In genomic region chr6:160973856-160974255, GRCh38 we compare ENCODE assay signal across 20 cellular contexts. TPM values are rescaled to one million over a fixed set of nuclear protein-coding genes. Genes with fewer than 3 reads are reported as not detected.
A peak's percentile ranks its signal among the peaks of the same experiment; 100 is the strongest.
DNase-seq lines count a peak whose midpoint lies in the region; ATAC-seq, FAIRE-seq and TF ChIP-seq lines count a peak whose summit lies in the region.
"Had no signal": no experiment of that assay in that cellular context is flagged by ENCODE, and none has a peak within 500 bp of the region (broad histone marks: within the 10 kb centered on the region; RNA-seq: fewer than 3 reads in every experiment).

No MANE protein-coding gene starts in this region.

- H3K27ac ChIP-seq in K562 (ENCODE audit: extremely low read depth, low read depth, low read length) (no peak overlapping the region), heart left ventricle (peak overlapping the region; percentile 36 to 85 (median 76)), stomach smooth muscle (ENCODE audit: low read length) (peak overlapping the region; percentile 4)

- WGBS in K562 (ENCODE audit: insufficient coverage, low coverage, missing lambda C conversion rate), result 38% methylated on average over 2 of the region's 2 CpGs
- WGBS in heart left ventricle, 4 donors, result 33 to 50% (median 45%) methylated on average over 2 of the region's 2 CpGs

- H3K9me1 ChIP-seq in K562 (ENCODE audit: control insufficient read depth, insufficient read depth, low read length), result no peaks in the 10 kb centered on the region

- no peak for FAIRE-seq in K562 (lab: Jason Lieb, UNC)
- FAIRE-seq: G401.6, GM18507 had no signal

- TF ChIP-seq RAD21 in K562 (CRISPR knock-in tag; conservative IDR thresholded peaks at IDR 0.05 in 1 of 2, IDR thresholded peaks at IDR 0.05 in 1 of 2), result no peak

- H3K4me2 ChIP-seq in K562 (ENCODE audit: insufficient read depth, low read length), result no peak overlapping the region

- TF ChIP-seq POLR2A in K562 (conservative IDR thresholded peaks at IDR 0.05) (no peak), heart left ventricle (IDR thresholded peaks at IDR 0.05) (no peak)

- no TSS peak for BruUV-seq in K562 (replicated peaks; lab: Mats Ljungman, UMichigan)

- TF ChIP-seq EP300 in K562 (IDR thresholded peaks at IDR 0.05; ENCODE audit: low read length), result no peak

- H3K27me3 ChIP-seq in K562 (ENCODE audit: control insufficient read depth in 2 of 2, insufficient read depth in 2 of 2, low read length in 2 of 2) (peaks cover 0 to 3% of the 10 kb centered on the region in 2 experiments; a peak in 1 of 5 replicates), heart left ventricle (no peaks in the 10 kb centered on the region), stomach smooth muscle (ENCODE audit: control insufficient read depth in 1 of 2, insufficient read depth in 2 of 2, low read length in 2 of 2) (no peaks in the 10 kb centered on the region)
- H3K27me3 ChIP-seq: ascending aorta had no signal

- intact Hi-C loops in K562 (cut with micrococcal nuclease), result no loop called here
- intact Hi-C loops in heart left ventricle (cut with DNase I), result loop anchor here in 2 of 10 donors (1.0 to 5.0 kb wide), 2 partner anchors 24 to 42 kb away; no protein-coding TSS in a partner anchor

- H3K4me3 ChIP-seq in K562 (no peak overlapping the region), heart left ventricle (no peak overlapping the region), stomach smooth muscle (ENCODE audit: low read length in 2 of 2) (no peak overlapping the region)
- H3K4me3 ChIP-seq: ascending aorta, HAP-1 had no signal

- no peaks in the 10 kb centered on the region for H3K79me2 ChIP-seq in K562 (ENCODE audit: control insufficient read depth, insufficient read depth, low read length)

- in situ Hi-C loops in K562 (cut with MboI), result no loop called here

- POLR2A ChIA-PET in K562 (lab: Yijun Ruan, JAX), result interaction anchor here (0.5 to 0.7 kb wide), 2 partner anchors 13 to 18 kb away, joined by 3 to 4 read pairs; no protein-coding TSS in a partner anchor

- ATAC-seq in K562, result peak; percentile 21
- peak in 1 of 4 donors; percentile 10 for ATAC-seq in heart left ventricle
- ATAC-seq in HG02840 (IDR thresholded peaks at IDR 0.05; ENCODE audit: low FRiP score, unreplicated experiment), result no peak
- no peak for ATAC-seq in GM21529 (IDR thresholded peaks at IDR 0.05; ENCODE audit: unreplicated experiment)
- no peak for ATAC-seq in HG02588 (IDR thresholded peaks at IDR 0.05; ENCODE audit: unreplicated experiment)
- ATAC-seq in HG03571 (IDR thresholded peaks at IDR 0.05; ENCODE audit: unreplicated experiment), result no peak
- ATAC-seq: activated T-cell treated with anti-CD3 and anti-CD28 coated beads, Interleukin-2, amount 50 U/mL, for 72 hours; T-helper 17 cell had no signal

- H3K9me3 ChIP-seq in K562 (replicated peaks; ENCODE audit: control insufficient read depth, insufficient read depth, low read depth, low read length) (no peaks in the 10 kb centered on the region), heart left ventricle (no peaks in the 10 kb centered on the region), stomach smooth muscle (ENCODE audit: control insufficient read depth in 2 of 2, low read length in 2 of 2) (no peaks in the 10 kb centered on the region)
- H3K9me3 ChIP-seq: ascending aorta, HAP-1 had no signal

- H2AFZ ChIP-seq in K562 (ENCODE audit: low read depth, low read length), result peak overlapping the region; percentile 68; the same call in 1 of the 2 replicates

- H4K20me1 ChIP-seq in K562 (replicated peaks; ENCODE audit: control insufficient read depth, insufficient read depth, low read length), result no peaks in the 10 kb centered on the region

- H3K4me1 ChIP-seq in K562 (replicated peaks in 1 of 2; ENCODE audit: control insufficient read depth in 2 of 2, insufficient read depth in 2 of 2, low read length in 2 of 2), result peaks cover 9 to 21% of the 10 kb centered on the region in 2 experiments
- peaks cover 0 to 32% (median 19%) of the 10 kb centered on the region in 12 donors for H3K4me1 ChIP-seq in heart left ventricle
- H3K4me1 ChIP-seq in stomach smooth muscle (ENCODE audit: control insufficient read depth, insufficient read depth, low read length), result peaks cover 8% of the 10 kb centered on the region

- TF ChIP-seq CTCF in K562 (IDR thresholded peaks at IDR 0.05 in 2 of 3, conservative IDR thresholded peaks at IDR 0.05 in 1 of 3; ENCODE audit: insufficient read depth in 2 of 3, low read depth in 1 of 3, low read length in 3 of 3) (no peak), heart left ventricle (IDR thresholded peaks at IDR 0.05) (no peak)

- no peak overlapping the region for H3K9ac ChIP-seq in K562 (ENCODE audit: insufficient read depth in 1 of 2, low read depth in 2 of 2, low read length in 2 of 2)
- no peak overlapping the region for H3K9ac ChIP-seq in stomach smooth muscle (ENCODE audit: low read length in 2 of 2)

- DNase-seq in GM04504 (ENCODE audit: low read depth) (peak; percentile 43), K562 (ENCODE audit: extremely low read depth in 1 of 4, low spot score in 3 of 4) (no peak), heart left ventricle (no peak)
- DNase-seq: activated CD4-positive, alpha-beta T cell treated with anti-CD3 and anti-CD28 coated beads, Interleukin-2, amount 50 U/mL, for 1 hour; activated T-cell treated with anti-CD3 and anti-CD28 coated beads, Interleukin-2, amount 50 U/mL, for 72 hours; NCI-H1048; NCI-H345; OCI-M1; stimulated activated CD4-positive, alpha-beta T cell treated with anti-CD3 and anti-CD28 coated beads, Interleukin-4, amount 100 ng/mL, for 1 hour; stimulated activated naive CD4-positive, alpha-beta T cell; T-helper 17 cell had no signal

- no peaks in the 10 kb centered on the region for H3K36me3 ChIP-seq in K562 (ENCODE audit: control insufficient read depth, insufficient read depth, low read length)
- no peaks in the 10 kb centered on the region for H3K36me3 ChIP-seq in heart left ventricle
- H3K36me3 ChIP-seq in stomach smooth muscle (ENCODE audit: control insufficient read depth in 2 of 2, insufficient read depth in 2 of 2, low read length in 2 of 2), result no peaks in the 10 kb centered on the region
- H3K36me3 ChIP-seq: ascending aorta, HAP-1 had no signal

- CTCF ChIA-PET in K562 (lab: Yijun Ruan, JAX; ENCODE audit: low intra/inter-chr PET ratio), result interaction anchor here (0.6 kb wide), 1 partner anchor 16 kb away, joined by 4 read pairs; no protein-coding TSS in a partner anchor

TF ChIP-seq in K562, 482 proteins besides CTCF, POLR2A, EP300 and RAD21 (continues in another document):
- TF ChIP-seq SIN3A (IDR thresholded peaks at IDR 0.05; ENCODE audit: borderline replicate concordance in 2 of 2, control insufficient read depth in 1 of 2, low read depth in 2 of 2, low read length in 2 of 2), result no peak
- no peak for TF ChIP-seq TRIM28 (IDR thresholded peaks at IDR 0.05)
- no peak for TF ChIP-seq ZBTB5 (IDR thresholded peaks at IDR 0.05)
- TF ChIP-seq ETV1 (tag; conservative IDR thresholded peaks at IDR 0.05; ENCODE audit: low read depth), result no peak
- no peak for TF ChIP-seq E2F1 (CRISPR knock-in tag; IDR thresholded peaks at IDR 0.05)
- TF ChIP-seq MTA1 (IDR thresholded peaks at IDR 0.05; ENCODE audit: borderline replicate concordance), result no peak
- no peak for TF ChIP-seq ATF7 (IDR thresholded peaks at IDR 0.05)
- no peak for TF ChIP-seq TAF1 (IDR thresholded peaks at IDR 0.05; ENCODE audit: control insufficient read depth, extremely low read depth, insufficient read depth, low read length, severe bottlenecking)

RNA-seq across cellular contexts. Expression of gene MAP3K4, which starts 17.7 kb away (rescaled TPM):
- 89.3 and 263 TPM in 2 replicates for total RNA-seq in K562 (2011; cell fraction: chromatin; rRNA removed; ENCODE audit: low replicate concordance)
- 37.0 and 55.8 TPM in 2 replicates for total RNA-seq in K562 (2011; cell fraction: nucleolus; rRNA removed)
- total RNA-seq in K562 (2011; cell fraction: nucleoplasm; rRNA removed), result 93.4 and 112 TPM in 2 replicates
- total RNA-seq in K562 (2014; rRNA removed) (47.3 and 48.9 TPM in 2 replicates), K562 (2014; rRNA removed; fragmentation: Illumina TruSeq; extraction: Trizol) (60.0 and 68.2 TPM in 2 replicates), K562 (2015; rRNA removed; fragmentation: Illumina TruSeq; extraction: Trizol) (60.3 and 62.6 TPM in 2 replicates), K562 (2021) (74.2 and 77.2 TPM in 2 replicates), heart left ventricle (10 to 100 TPM; 18.3 to 39.1 (median 29.2) TPM)
- polyA plus RNA-seq in K562 (2011; rRNA removed) (39.0 and 45.1 TPM in 2 replicates), K562 (2014; fragmentation: Illumina TruSeq; extraction: Trizol) (39.4 and 51.8 TPM in 2 replicates), K562 (2014; fragmentation: Nextera tagmentation; extraction: Ambion mirVana) (10 to 100 TPM; 21.0 to 24.0 TPM), K562 (2014; rRNA removed) (40.6 and 44.9 TPM in 2 replicates), heart left ventricle (10 to 100 TPM in 1 of 2 donors, 1 to 10 TPM in 1; 9.2 to 16.2 TPM)
- polyA plus RNA-seq in K562 (2011; cell fraction: cytosol; rRNA removed), result 16.5 and 25.0 TPM in 2 replicates
- 109 and 122 TPM in 2 replicates for polyA plus RNA-seq in K562 (2011; cell fraction: nucleus; rRNA removed)
- 24.3 and 31.1 TPM in 2 replicates for polyA plus RNA-seq in K562 (2012)
- 96.3 and 107 TPM in 2 replicates for polyA minus RNA-seq in K562 (2011; rRNA and poly(A)+ RNA removed)
- polyA minus RNA-seq in K562 (2011; cell fraction: cytosol; rRNA and poly(A)+ RNA removed), result 24.5 and 37.7 TPM in 2 replicates
- polyA minus RNA-seq in K562 (2011; cell fraction: nucleus; rRNA and poly(A)+ RNA removed), result 86.0 and 138 TPM in 2 replicates
